10 cellular contexts compared by ENCODE assay signal in the genomic region with DNA sequence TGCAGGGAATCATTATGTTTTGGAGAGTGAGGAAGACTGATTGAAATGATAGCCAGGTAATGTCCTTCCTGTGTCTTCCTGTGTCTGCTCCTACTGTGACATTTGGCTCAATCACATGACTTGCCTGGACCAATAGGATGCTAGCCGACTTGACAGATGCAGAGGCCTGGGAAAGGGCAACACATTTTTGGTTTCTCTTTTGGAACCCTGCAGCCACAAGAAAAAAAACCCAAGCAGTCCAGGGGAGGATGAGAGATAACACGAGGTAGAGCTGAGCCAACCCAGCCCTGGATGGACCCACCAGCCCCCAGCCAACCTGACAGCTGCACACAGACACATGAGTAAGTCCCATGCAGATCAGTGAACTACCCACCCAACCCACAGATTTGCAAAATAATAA.
A peak's percentile ranks its signal among the peaks of the same experiment; 100 is the strongest.
DNase-seq lines count a peak whose midpoint lies in the region; ATAC-seq and TF ChIP-seq lines count a peak whose summit lies in the region.
"Had no signal": no experiment of that assay in that cellular context is flagged by ENCODE, and none has a peak within 500 bp of the region (broad histone marks: within the 10 kb centered on the region; RNA-seq: fewer than 3 reads in every experiment).

No MANE protein-coding gene starts in this region.

- DNase-seq in iPS-NIHi11 (ENCODE audit: low spot score), result peak; percentile 13
- no peak for DNase-seq in AG20443 (ENCODE audit: low spot score)
- no peak for DNase-seq in right atrium auricular region (ENCODE audit: low spot score)
- no peak for DNase-seq in cardiac septum (ENCODE audit: low spot score)
- DNase-seq: erythroblast; naive thymus-derived CD4-positive, alpha-beta T cell; NCI-H1092 had no signal

- H3K4me3 ChIP-seq in right atrium auricular region, result no peak overlapping the region

- no peaks in the 10 kb centered on the region for H3K9me3 ChIP-seq in right atrium auricular region

- peak; percentile 70 for ATAC-seq in GM18519 (IDR thresholded peaks at IDR 0.05; ENCODE audit: low FRiP score, unreplicated experiment)
- peak; percentile 84 for ATAC-seq in GM21528 (IDR thresholded peaks at IDR 0.05; ENCODE audit: low FRiP score, unreplicated experiment)
- peak; percentile 75 for ATAC-seq in HG03354 (IDR thresholded peaks at IDR 0.05; ENCODE audit: poor library complexity, severe bottlenecking, unreplicated experiment)
- ATAC-seq: naive thymus-derived CD4-positive, alpha-beta T cell had no signal

- H3K27me3 ChIP-seq in right atrium auricular region, result no peaks in the 10 kb centered on the region

- no peak for TF ChIP-seq CTCF in right atrium auricular region (IDR thresholded peaks at IDR 0.05)

- intact Hi-C loops in cardiac septum (cut with DNase I), result no loop called here

- H3K36me3 ChIP-seq in right atrium auricular region, result no peaks in the 10 kb centered on the region

- H3K27ac ChIP-seq in right atrium auricular region, result no peak overlapping the region

- H3K4me1 ChIP-seq in right atrium auricular region, result no peaks in the 10 kb centered on the region
